In the genomic region with DNA sequence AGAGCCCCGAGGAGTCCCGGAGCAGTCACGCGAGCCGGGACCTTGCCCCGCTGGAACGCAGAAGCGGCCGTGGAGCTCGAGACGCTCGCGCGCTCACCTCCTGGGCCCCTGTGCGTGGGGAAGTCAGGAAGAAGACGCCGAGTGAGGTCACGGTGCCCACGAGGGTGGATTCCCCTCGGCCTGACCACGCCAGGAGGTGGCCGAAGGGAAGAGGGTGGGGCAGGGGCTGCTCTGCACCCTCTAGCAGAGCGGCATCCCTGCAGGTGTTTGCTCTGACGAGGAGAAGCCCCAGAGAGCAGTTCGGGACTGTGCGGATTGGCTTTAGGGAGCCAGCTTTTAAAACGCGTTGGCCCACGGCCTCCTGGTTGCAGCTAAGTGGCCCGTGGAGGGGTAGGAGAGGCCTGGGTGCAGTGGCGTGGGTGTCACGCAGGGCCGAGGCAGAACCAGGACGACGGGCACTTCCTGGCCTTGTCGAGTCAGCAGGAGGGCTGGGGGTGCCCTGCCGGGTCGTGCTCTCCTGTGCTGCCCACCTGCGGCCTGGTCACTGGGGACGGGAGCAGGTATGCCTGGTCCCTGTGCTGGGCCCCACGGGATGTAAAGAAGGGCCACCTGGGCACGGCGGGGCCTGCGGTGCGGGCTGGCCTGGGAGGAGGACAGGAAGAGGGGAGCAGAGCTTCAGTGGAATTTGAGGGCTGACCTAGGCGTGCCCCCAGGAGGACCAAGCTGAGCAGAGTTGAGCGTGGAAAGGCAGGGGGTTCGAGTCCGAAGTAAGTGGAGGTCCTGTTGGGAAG, we compare ENCODE assay signal across 8 cellular contexts. TPM values are rescaled to one million over a fixed set of nuclear protein-coding genes. Genes with fewer than 3 reads are reported as not detected.
DNase-seq lines count a peak whose midpoint lies in the region; ATAC-seq and TF ChIP-seq lines count a peak whose summit lies in the region.

No MANE protein-coding gene starts in this region.

- no peak overlapping the region for H2AFZ ChIP-seq in ACC112 (ENCODE audit: low read length, unreplicated experiment)
- peak overlapping the region; percentile 70; the same call in 1 of the 2 replicates for H2AFZ ChIP-seq in SK-N-SH (ENCODE audit: low read depth)
- peak overlapping the region; percentile 99 for H2AFZ ChIP-seq in neuronal stem cell (ENCODE audit: low read length)

- peaks cover 35% of the 10 kb centered on the region for H4K20me1 ChIP-seq in SK-N-SH (ENCODE audit: insufficient read depth)

- no peak overlapping the region for H2BK15ac ChIP-seq in neuronal stem cell (ENCODE audit: low read length)

- H2AK5ac ChIP-seq in neuronal stem cell (ENCODE audit: low read depth, low read length): peak overlapping the region; percentile 97

- H3K9me2 ChIP-seq in SK-N-SH: no peaks in the 10 kb centered on the region

- peak; percentile 2 for ATAC-seq in GM21528 (IDR thresholded peaks at IDR 0.05; ENCODE audit: low FRiP score, unreplicated experiment)
- no peak for ATAC-seq in GM21515 (IDR thresholded peaks at IDR 0.05; ENCODE audit: unreplicated experiment)

- H3K79me2 ChIP-seq in ACC112 (ENCODE audit: control insufficient read depth, insufficient read depth, low read length, unreplicated experiment) (peaks cover 54% of the 10 kb centered on the region), SK-N-SH (ENCODE audit: insufficient read depth) (peaks cover 53% of the 10 kb centered on the region)

- H3K36me3 ChIP-seq in ACC112 (ENCODE audit: insufficient read depth, low read length) (no peaks in the 10 kb centered on the region), SK-N-SH (replicated peaks in 1 of 2; ENCODE audit: control insufficient read depth in 1 of 2, insufficient read depth in 2 of 2, low read length in 1 of 2) (no peaks in the 10 kb centered on the region), esophagus (ENCODE audit: control insufficient read depth in 2 of 2, insufficient read depth in 2 of 2, low read length in 1 of 2) (peaks cover 0 to 11% of the 10 kb centered on the region in 2 donors), neuronal stem cell (replicated peaks in 1 of 2; ENCODE audit: control insufficient read depth in 2 of 2, insufficient read depth in 2 of 2, low read length in 2 of 2) (peaks cover 0 to 16% of the 10 kb centered on the region in 2 donors)

- H3K4me3 ChIP-seq in ACC112 (ENCODE audit: low read depth, low read length) (peak overlapping the region; percentile 95), SK-N-SH (ENCODE audit: low read depth in 2 of 2, low read length in 1 of 2) (peak overlapping the region; percentile 95), esophagus (ENCODE audit: low read depth in 1 of 2, low read length in 2 of 2) (peak overlapping the region; percentile 82 to 93), neuronal stem cell (ENCODE audit: low read length in 2 of 2) (peak overlapping the region; percentile 92 to 98)

- no peak for TF ChIP-seq CTCF in SK-N-SH (IDR thresholded peaks at IDR 0.05)

- H3K9me3 ChIP-seq in SK-N-SH (no peaks in the 10 kb centered on the region), esophagus (ENCODE audit: control insufficient read depth in 2 of 2, insufficient read depth in 1 of 2, low read depth in 1 of 2, low read length in 1 of 2) (no peaks in the 10 kb centered on the region), neuronal stem cell (replicated peaks in 1 of 2; ENCODE audit: control insufficient read depth in 2 of 2, insufficient read depth in 1 of 2, low read depth in 1 of 2, low read length in 2 of 2) (peaks cover 0 to 2% of the 10 kb centered on the region in 2 donors)

- peak overlapping the region; percentile 98 for H3K23ac ChIP-seq in neuronal stem cell (ENCODE audit: low read depth, low read length, poor library complexity)

- WGBS in SK-N-SH (ENCODE audit: low lambda C conversion rate): 45% methylated on average over 21 of the region's 49 CpGs
- 9 to 12% methylated on average over 48 to 49 of the region's 49 CpGs for WGBS in esophagus, 2 donors
- WGBS in neuronal stem cell (ENCODE audit: extremely low coverage in 2 of 2, insufficient read length in 2 of 2, insufficient replicate concordance in 1 of 2), 2 donors: no CpG with 5 or more reads among the region's 49 CpGs

- peak overlapping the region; percentile 64 for H4K91ac ChIP-seq in neuronal stem cell (ENCODE audit: low read depth, low read length, poor library complexity)

- H3K27me3 ChIP-seq in ACC112 (ENCODE audit: insufficient read depth, low read length) (no peaks in the 10 kb centered on the region), SK-N-SH (ENCODE audit: insufficient read depth) (no peaks in the 10 kb centered on the region), esophagus (ENCODE audit: control insufficient read depth in 1 of 2, insufficient read depth in 2 of 2, low read length in 2 of 2) (no peaks in the 10 kb centered on the region), neuronal stem cell (ENCODE audit: control insufficient read depth in 3 of 3, insufficient read depth in 3 of 3, low read depth in 1 of 3, low read length in 3 of 3) (peaks cover 0 to 22% (median 3%) of the 10 kb centered on the region in 3 experiments)

- peak overlapping the region; percentile 91 for H3K9ac ChIP-seq in SK-N-SH
- peak overlapping the region; percentile 99 for H3K9ac ChIP-seq in neuronal stem cell (ENCODE audit: low read depth, low read length, poor library complexity)

- TF ChIP-seq EP300 in SK-N-SH (IDR thresholded peaks at IDR 0.05; ENCODE audit: borderline replicate concordance in 1 of 2, low read depth in 1 of 2, low read length in 1 of 2): no peak

- H4K8ac ChIP-seq in neuronal stem cell (ENCODE audit: low read depth, low read length): peak overlapping the region; percentile 82

- H2BK120ac ChIP-seq in neuronal stem cell (ENCODE audit: low read depth, low read length): no peak overlapping the region

- H3K18ac ChIP-seq in neuronal stem cell (ENCODE audit: low read length): peak overlapping the region; percentile 97

- H2BK12ac ChIP-seq in neuronal stem cell (ENCODE audit: low read length): peak overlapping the region; percentile 63

- no peaks in the 10 kb centered on the region for H3F3A ChIP-seq in SK-N-SH (replicated peaks; ENCODE audit: insufficient read depth)

- peaks cover 16% of the 10 kb centered on the region for H3K79me1 ChIP-seq in neuronal stem cell (ENCODE audit: low read depth, low read length)

- peak overlapping the region; percentile 100 for H3K4me2 ChIP-seq in SK-N-SH
- peak overlapping the region; percentile 97 for H3K4me2 ChIP-seq in neuronal stem cell (ENCODE audit: insufficient read depth, low read length, poor library complexity, severe bottlenecking)

- TF ChIP-seq RAD21 in SK-N-SH (IDR thresholded peaks at IDR 0.05; ENCODE audit: low read length): no peak

- DNase-seq in SK-N-SH: no peak
- no peak for DNase-seq in neuronal stem cell (ENCODE audit: low spot score)
- no peak for DNase-seq in NCI-H187 (lab: John Stamatoyannopoulos, UW)
- DNase-seq in hippocampal formation (lab: John Stamatoyannopoulos, UW): no peak

- H3K14ac ChIP-seq in neuronal stem cell (ENCODE audit: low read length): peak overlapping the region; percentile 99

- H3K27ac ChIP-seq in ACC112 (ENCODE audit: low read depth, low read length): peak overlapping the region; percentile 51; the same call in 1 of the 2 replicates
- H3K27ac ChIP-seq in SK-N-SH (ENCODE audit: low read depth in 2 of 2, low read length in 1 of 2): peak overlapping the region; percentile 28 to 61; a peak in 2 of 4 replicates
- H3K27ac ChIP-seq in esophagus (ENCODE audit: low read depth in 2 of 2, low read length in 1 of 2): peak overlapping the region; percentile 91 to 94
- H3K27ac ChIP-seq in neuronal stem cell (replicated peaks; ENCODE audit: low read length): no peak overlapping the region

- POLR2A ChIA-PET in SK-N-SH (lab: Yijun Ruan, JAX): interaction anchor here (1.9 kb wide), 1 partner anchor 9 kb away, joined by 5 read pairs; no protein-coding TSS in a partner anchor

- H2BK5ac ChIP-seq in neuronal stem cell (ENCODE audit: low read length): no peak overlapping the region

- peak overlapping the region; percentile 66 for H3K4ac ChIP-seq in neuronal stem cell (ENCODE audit: low read length)

- peaks cover 24% of the 10 kb centered on the region for H3K4me1 ChIP-seq in ACC112 (ENCODE audit: control insufficient read depth, insufficient read depth, low read length, unreplicated experiment)
- peaks cover 0 to 19% of the 10 kb centered on the region in 2 experiments; a peak in 2 of 4 replicates for H3K4me1 ChIP-seq in SK-N-SH (ENCODE audit: control insufficient read depth in 1 of 2, insufficient read depth in 2 of 2, low read depth in 1 of 2, low read length in 1 of 2)
- H3K4me1 ChIP-seq in esophagus (ENCODE audit: control insufficient read depth in 2 of 2, insufficient read depth in 2 of 2, low read length in 1 of 2): peaks cover 13 to 27% of the 10 kb centered on the region in 2 donors
- peaks cover 6 to 12% of the 10 kb centered on the region in 2 donors for H3K4me1 ChIP-seq in neuronal stem cell (ENCODE audit: control insufficient read depth in 2 of 2, insufficient read depth in 1 of 2, low read depth in 1 of 2, low read length in 2 of 2)

- CTCF ChIA-PET in SK-N-SH (lab: Yijun Ruan, JAX): interaction anchor here (1.1 to 1.4 kb wide), 2 partner anchors 8 to 91 kb away, joined by 3 to 6 read pairs; no protein-coding TSS in a partner anchor

TF ChIP-seq in SK-N-SH, 30 proteins besides CTCF, POLR2A, EP300 and RAD21:
- TF ChIP-seq YY1 (IDR thresholded peaks at IDR 0.05; ENCODE audit: low read depth) (no peak), TEAD4 (IDR thresholded peaks at IDR 0.05; ENCODE audit: borderline replicate concordance, insufficient read depth) (no peak), GABPA (IDR thresholded peaks at IDR 0.05; ENCODE audit: low read depth) (no peak)

RNA-seq across cellular contexts. Expression of a gene that starts 1.0 kb away (rescaled TPM):
- 85.7 and 89.2 TPM in 2 replicates for polyA plus RNA-seq in SK-N-SH (2012; rRNA removed)
- polyA plus RNA-seq in SK-N-SH (2012; cell fraction: cytosol; rRNA removed): 49.7 and 63.0 TPM in 2 replicates
- 110 and 138 TPM in 2 replicates for polyA plus RNA-seq in SK-N-SH (2012; cell fraction: nucleus; rRNA removed)
- polyA plus RNA-seq in esophagus: 10 to 100 TPM; 54.7 to 73.4 TPM
- 29.4 TPM for polyA plus RNA-seq in neuronal stem cell (2013, experiment 1 of 2)
- 26.2 TPM for polyA plus RNA-seq in neuronal stem cell (2013, experiment 2 of 2)

RNA-seq across cellular contexts. Expression of a gene that starts 56.2 kb away (rescaled TPM):
- polyA plus RNA-seq in SK-N-SH (2012; rRNA removed) (64.5 and 101 TPM in 2 replicates), esophagus (1,000 to 10,000 TPM; 3,514 to 5,149 TPM)
- polyA plus RNA-seq in SK-N-SH (2012; cell fraction: cytosol; rRNA removed): 74.5 and 76.9 TPM in 2 replicates
- polyA plus RNA-seq in SK-N-SH (2012; cell fraction: nucleus; rRNA removed): 34.0 and 36.2 TPM in 2 replicates
- 86.0 TPM for polyA plus RNA-seq in neuronal stem cell (2013, experiment 1 of 2)
- 88.8 TPM for polyA plus RNA-seq in neuronal stem cell (2013, experiment 2 of 2)

Comparison
In these comparisons a context has a peak if more than half of its experiments do, and no peak if none do; other contexts are left out.
1. RNA of a gene that starts 56.2 kb away (polyA plus RNA-seq): 3,514 to 5,149 TPM in esophagus; 34.0 to 101 TPM in SK-N-SH; every median in the first group is over 10 times any median in the second.
2. Peak in every context shown above with its lines, with median percentiles within 50 percentile points of each other: H3K4me3 ChIP-seq.